Comparison of ENCODE assay signal across 1 cellular context in genomic region chr2:468631-469310, GRCh38.
TF ChIP-seq lines count a peak whose summit lies in the region.

No MANE protein-coding gene starts in this region.

TF ChIP-seq in H1, 55 proteins besides CTCF, POLR2A, EP300 and RAD21 (continued from another document):
- TF ChIP-seq ATF2 (IDR thresholded peaks at IDR 0.05; ENCODE audit: low read length) (no peak), SRF (IDR thresholded peaks at IDR 0.05; ENCODE audit: low read depth, low read length) (no peak), CBX8 (IDR thresholded peaks at IDR 0.05; ENCODE audit: borderline replicate concordance, low read depth, low read length) (no peak), SUZ12 (IDR thresholded peaks at IDR 0.05; ENCODE audit: low read length) (0 out of 2 replicates have a peak, but pooled peaks have one; percentile 5), GABPA (IDR thresholded peaks at IDR 0.05; ENCODE audit: borderline replicate concordance, insufficient read depth, low read length) (0 out of 2 replicates have a peak, but pooled peaks have one; percentile 22)
